ENCODE assay signal across 1 cellular context in genomic region chr14:72089625-72090024, GRCh38.
TF ChIP-seq lines count a peak whose summit lies in the region.

No MANE protein-coding gene starts in this region.

TF ChIP-seq in WTC11, 78 proteins besides CTCF, POLR2A, EP300 and RAD21 (continued from another document):
- TF ChIP-seq IRF1 (CRISPR knock-in tag; IDR thresholded peaks at IDR 0.05) = no peak
- no peak for TF ChIP-seq ZNF671 (CRISPR knock-in tag; IDR thresholded peaks at IDR 0.05)
- no peak for TF ChIP-seq OVOL2 (CRISPR knock-in tag; IDR thresholded peaks at IDR 0.05; ENCODE audit: borderline replicate concordance)
- no peak for TF ChIP-seq FOXK1 (CRISPR knock-in tag; IDR thresholded peaks at IDR 0.05)
- no peak for TF ChIP-seq HMGXB4 (CRISPR knock-in tag; IDR thresholded peaks at IDR 0.05)
- TF ChIP-seq SP1 (CRISPR knock-in tag; conservative IDR thresholded peaks at IDR 0.05) = no peak
